In the genomic region with DNA sequence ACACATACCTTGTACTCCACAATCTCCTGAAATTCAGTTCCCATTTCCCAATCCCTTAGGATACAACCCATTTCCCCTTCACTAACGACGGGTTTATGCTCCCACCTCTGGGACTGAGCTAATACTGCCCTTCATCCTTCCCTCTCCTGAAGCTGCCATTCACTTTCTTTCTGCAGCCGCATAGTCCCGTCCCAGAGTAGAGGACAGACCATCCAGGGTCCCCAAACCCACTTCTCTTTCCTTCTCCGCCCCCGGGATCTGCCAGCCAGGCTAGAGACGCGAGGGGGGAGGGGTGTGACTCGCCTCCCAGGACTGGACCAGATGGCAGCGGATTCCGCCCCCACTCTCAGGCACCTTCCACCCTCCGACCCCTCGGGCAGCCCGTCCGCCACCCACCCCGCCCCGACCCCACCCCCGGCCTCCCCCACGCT, we compare ENCODE assay signal across 8 cellular contexts. TPM values are rescaled to one million over a fixed set of nuclear protein-coding genes. Genes with fewer than 3 reads are reported as not detected.
DNase-seq lines count a peak whose midpoint lies in the region; ATAC-seq, FAIRE-seq and TF ChIP-seq lines count a peak whose summit lies in the region.

No MANE protein-coding gene starts in this region.

- FAIRE-seq in A549 (lab: Jason Lieb, UNC), result no peak

- no peak for TF ChIP-seq RAD21 in A549 (conservative IDR thresholded peaks at IDR 0.05 in 1 of 2, IDR thresholded peaks at IDR 0.05 in 1 of 2)

- H3K27ac ChIP-seq in A549 (peak overlapping the region; percentile 91 to 97), caudate nucleus (ENCODE audit: low read depth, low read length) (no peak overlapping the region)

- TF ChIP-seq EP300 in A549 (IDR thresholded peaks at IDR 0.05), result no peak

- peak overlapping the region; percentile 82 for H3K4me3 ChIP-seq in A549

- no peaks in the 10 kb centered on the region for H3K9me3 ChIP-seq in A549

- DNase-seq in A549 (ENCODE audit: low read depth in 1 of 2, low spot score in 1 of 2) (peak; percentile 22 to 53), HT-29 (ENCODE audit: low spot score) (peak; percentile 15), T-helper 22 cell (ENCODE audit: low read depth) (peak; percentile 1), caudate nucleus (lab: John Stamatoyannopoulos, UW) (peak in 40 of 61 donors; percentile 8 to 62 (median 28)), left colon (peak; percentile 73 to 80), NCI-H2196 (lab: John Stamatoyannopoulos, UW; ENCODE audit: unreplicated experiment) (no peak)
- DNase-seq in stimulated activated CD4-positive, alpha-beta T cell treated with anti-CD3 and anti-CD28 coated beads, Interleukin-1b, Interleukin-23, amount 100 ng/mL, for 4 hours (ENCODE audit: low read depth in 2 of 2), result peak; percentile 15 to 21

- H3K4me2 ChIP-seq in A549, result peak overlapping the region; percentile 79

- peak; percentile 40 to 65; a peak in 5 of 6 replicates for ATAC-seq in A549
- ATAC-seq in GM18909 (IDR thresholded peaks at IDR 0.05; ENCODE audit: poor library complexity, unreplicated experiment), result peak; percentile 29
- ATAC-seq in left colon, result peak; percentile 47

- 7% methylated on average over 7 of the region's 19 CpGs for WGBS in A549 (ENCODE audit: missing lambda C conversion rate)

- TF ChIP-seq CTCF in A549 (IDR thresholded peaks at IDR 0.05), result no peak

- POLR2A ChIA-PET in A549 (lab: Yijun Ruan, JAX), result no interaction called here

- intact Hi-C loops in left colon (cut with DNase I, micrococcal nuclease), result no loop called here

- peaks cover 58% of the 10 kb centered on the region for H3K4me1 ChIP-seq in A549

- TF ChIP-seq POLR2A in A549 (IDR thresholded peaks at IDR 0.05; ENCODE audit: low read length), result no peak

- CTCF ChIA-PET in A549 (lab: Yijun Ruan, JAX), result no interaction called here

TF ChIP-seq in A549, 52 proteins besides CTCF, POLR2A, EP300 and RAD21:
- no peak for TF ChIP-seq HOXB5 (CRISPR knock-in tag; IDR thresholded peaks at IDR 0.05)
- no peak for TF ChIP-seq CBX2 (IDR thresholded peaks at IDR 0.05; ENCODE audit: borderline replicate concordance, low read depth)
- TF ChIP-seq, protein P1, sequence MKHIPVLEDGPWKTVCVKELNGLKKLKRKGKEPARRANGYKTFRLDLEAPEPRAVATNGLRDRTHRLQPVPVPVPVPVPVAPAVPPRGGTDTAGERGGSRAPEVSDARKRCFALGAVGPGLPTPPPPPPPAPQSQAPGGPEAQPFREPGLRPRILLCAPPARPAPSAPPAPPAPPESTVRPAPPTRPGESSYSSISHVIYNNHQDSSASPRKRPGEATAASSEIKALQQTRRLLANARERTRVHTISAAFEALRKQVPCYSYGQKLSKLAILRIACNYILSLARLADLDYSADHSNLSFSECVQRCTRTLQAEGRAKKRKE (CRISPR knock-in tag; IDR thresholded peaks at IDR 0.05; ENCODE audit: low read depth), result no peak
- TF ChIP-seq NFE2L2 (conservative IDR thresholded peaks at IDR 0.05; ENCODE audit: low read length), result no peak
- no peak for TF ChIP-seq CBX8 (IDR thresholded peaks at IDR 0.05)
- TF ChIP-seq, protein P2, sequence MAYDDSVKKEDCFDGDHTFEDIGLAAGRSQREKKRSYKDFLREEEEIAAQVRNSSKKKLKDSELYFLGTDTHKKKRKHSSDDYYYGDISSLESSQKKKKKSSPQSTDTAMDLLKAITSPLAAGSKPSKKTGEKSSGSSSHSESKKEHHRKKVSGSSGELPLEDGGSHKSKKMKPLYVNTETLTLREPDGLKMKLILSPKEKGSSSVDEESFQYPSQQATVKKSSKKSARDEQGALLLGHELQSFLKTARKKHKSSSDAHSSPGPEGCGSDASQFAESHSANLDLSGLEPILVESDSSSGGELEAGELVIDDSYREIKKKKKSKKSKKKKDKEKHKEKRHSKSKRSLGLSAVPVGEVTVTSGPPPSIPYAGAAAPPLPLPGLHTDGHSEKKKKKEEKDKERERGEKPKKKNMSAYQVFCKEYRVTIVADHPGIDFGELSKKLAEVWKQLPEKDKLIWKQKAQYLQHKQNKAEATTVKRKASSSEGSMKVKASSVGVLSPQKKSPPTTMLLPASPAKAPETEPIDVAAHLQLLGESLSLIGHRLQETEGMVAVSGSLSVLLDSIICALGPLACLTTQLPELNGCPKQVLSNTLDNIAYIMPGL (CRISPR knock-in tag; IDR thresholded peaks at IDR 0.05; ENCODE audit: borderline replicate concordance), result no peak
- TF ChIP-seq CHD2 (IDR thresholded peaks at IDR 0.05; ENCODE audit: low read length, partially characterized antibody), result no peak
- no peak for TF ChIP-seq MAZ (IDR thresholded peaks at IDR 0.05; ENCODE audit: borderline replicate concordance, low read depth, low read length)
- no peak for TF ChIP-seq RCOR1 (IDR thresholded peaks at IDR 0.05; ENCODE audit: low read depth, low read length)
- TF ChIP-seq FOXS1 (CRISPR knock-in tag; IDR thresholded peaks at IDR 0.05), result no peak
- TF ChIP-seq NR3C1 (IDR thresholded peaks at IDR 0.05), result no peak

RNA-seq across cellular contexts. Expression of a gene that starts 0.7 kb away (rescaled TPM):
- 12.4 and 15.9 TPM in 2 replicates for polyA plus RNA-seq in A549 (2011; rRNA removed)
- 3.0 and 4.1 TPM in 2 replicates for polyA plus RNA-seq in A549 (2012; cell fraction: cytosol; rRNA removed)
- polyA plus RNA-seq in A549 (2012; cell fraction: nucleus; rRNA removed), result 6.8 and 8.9 TPM in 2 replicates
- polyA plus RNA-seq in A549 (2017; fragmentation: RNase III; extraction: RNeasy Plus Mini Kit Qiagen cat#74134 plus additional on column Dnase treatment), result 12.4 to 18.7 TPM (median 12.9 TPM) in 3 replicates
- 44.9 and 50.5 TPM in 2 replicates for polyA minus RNA-seq in A549 (2011; rRNA and poly(A)+ RNA removed)
- total RNA-seq in HT-29 (2014; rRNA removed; shearing (Covaris generic)), result 2.5 and 4.5 TPM in 2 replicates
- total RNA-seq in left colon, result 10 to 100 TPM in 1 of 2 donors, 1 to 10 TPM in 1; 9.6 to 11.1 TPM
